In the genomic region with DNA sequence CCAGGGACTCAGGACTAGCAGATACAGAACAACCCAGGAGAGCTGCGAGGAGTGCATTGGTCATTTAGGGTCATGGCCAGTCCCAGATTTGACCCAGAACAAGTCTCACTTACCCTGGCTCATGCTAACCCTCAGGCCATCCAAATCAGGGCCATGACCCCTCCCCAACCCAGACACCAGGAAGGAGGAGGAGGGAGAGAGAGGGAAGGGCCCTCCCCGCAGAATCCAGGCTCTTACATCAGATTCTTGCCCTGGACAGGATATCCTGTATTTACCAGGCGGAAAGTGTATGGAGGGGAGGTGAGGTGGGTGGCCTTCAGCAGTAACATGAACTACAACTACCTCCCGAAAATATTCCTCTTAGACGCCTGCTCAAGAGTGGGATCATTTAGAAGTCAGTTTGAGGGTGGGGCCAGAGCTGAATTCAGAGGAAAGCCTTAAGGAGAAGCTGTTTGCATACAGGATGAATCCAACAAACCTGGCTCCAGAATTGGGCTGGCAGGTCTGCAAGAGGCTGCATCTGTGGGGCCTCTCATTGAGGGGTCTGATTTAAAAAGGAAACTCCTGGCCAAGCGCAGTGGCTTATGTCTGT, we compare ENCODE assay signal across 10 cellular contexts. TPM values are rescaled to one million over a fixed set of nuclear protein-coding genes. Genes with fewer than 3 reads are reported as not detected.
A peak's percentile ranks its signal among the peaks of the same experiment; 100 is the strongest.
DNase-seq lines count a peak whose midpoint lies in the region; ATAC-seq, FAIRE-seq and TF ChIP-seq lines count a peak whose summit lies in the region.
"Had no signal": no experiment of that assay in that cellular context is flagged by ENCODE, and none has a peak within 500 bp of the region (broad histone marks: within the 10 kb centered on the region; RNA-seq: fewer than 3 reads in every experiment).

No MANE protein-coding gene starts in this region.

- TF ChIP-seq POLR2A in HepG2 (IDR thresholded peaks at IDR 0.05; ENCODE audit: insufficient read depth in 1 of 2, low read depth in 2 of 2, low read length in 2 of 2) (no peak), tibial nerve (IDR thresholded peaks at IDR 0.05) (no peak)

- 76% methylated on average over 6 of the region's 6 CpGs for WGBS in HepG2 (ENCODE audit: low lambda C conversion rate)
- WGBS in tibial nerve, 2 donors = 48 to 49% methylated on average over 6 of the region's 6 CpGs

- H3K36me3 ChIP-seq in HepG2 (replicated peaks in 1 of 2; ENCODE audit: control insufficient read depth in 1 of 2, insufficient read depth in 2 of 2, low read length in 2 of 2) = peaks cover 19 to 46% of the 10 kb centered on the region in 2 experiments
- H3K36me3 ChIP-seq in tibial nerve = peaks cover 0 to 34% (median 0%) of the 10 kb centered on the region in 3 donors

- H3K27me3 Mint-ChIP-seq in activated T-cell treated with anti-CD3 and anti-CD28 coated beads, Interleukin-2, amount 50 U/mL, for 72 hours (ENCODE audit: low read depth) = peaks cover under 1% of the 10 kb centered on the region

- H3K4me2 ChIP-seq in HepG2 (ENCODE audit: low read depth, low read length) = peak overlapping the region; percentile 80

- DNase-seq in activated T-cell treated with anti-CD3 and anti-CD28 coated beads, Interleukin-2, amount 50 U/mL, for 72 hours = no peak
- DNase-seq in activated T-cell treated with anti-CD3 and anti-CD28 coated beads, Interleukin-2, amount 50 U/mL, for 48 hours = no peak
- DNase-seq in amniotic epithelial cell (ENCODE audit: low read depth) = peak; percentile 41
- no peak for DNase-seq in HepG2 (ENCODE audit: low spot score)
- no peak for DNase-seq in tibial nerve (ENCODE audit: low spot score in 2 of 2)
- no peak for DNase-seq in G401 (ENCODE audit: low spot score)
- DNase-seq in stimulated activated naive CD4-positive, alpha-beta T cell treated with Interleukin-2 at 50 U/mL for 16 hours (lab: John Stamatoyannopoulos, UW) = no peak
- DNase-seq in activated CD8-positive, alpha-beta memory T cell treated with anti-CD3 and anti-CD28 coated beads, Interleukin-2, amount 50 U/mL, for 48 hours = no peak

- no peaks in the 10 kb centered on the region; a peak in 1 of 5 replicates for H3K27me3 ChIP-seq in HepG2 (ENCODE audit: control insufficient read depth in 1 of 2, insufficient read depth in 2 of 2, low read length in 2 of 2)
- H3K27me3 ChIP-seq in tibial nerve = no peaks in the 10 kb centered on the region

- no peak for ATAC-seq in activated T-cell treated with anti-CD3 and anti-CD28 coated beads, Interleukin-2, amount 50 U/mL, for 72 hours (replicated peaks in 1 of 2)
- ATAC-seq in HepG2 = no peak

- peaks cover 53% of the 10 kb centered on the region for H3K4me1 ChIP-seq in HepG2 (ENCODE audit: insufficient read depth, low read length)
- peaks cover 0 to 70% (median 38%) of the 10 kb centered on the region in 4 donors for H3K4me1 ChIP-seq in tibial nerve

- TF ChIP-seq CTCF in HepG2 (CRISPR knock-in tag; IDR thresholded peaks at IDR 0.05) (no peak), tibial nerve (IDR thresholded peaks at IDR 0.05) (no peak)

- no peak overlapping the region for H3K27ac Mint-ChIP-seq in activated T-cell treated with anti-CD3 and anti-CD28 coated beads, Interleukin-2, amount 50 U/mL, for 72 hours

- no peaks in the 10 kb centered on the region for H3K9me3 Mint-ChIP-seq in activated T-cell treated with anti-CD3 and anti-CD28 coated beads, Interleukin-2, amount 50 U/mL, for 72 hours

- peaks cover 26% of the 10 kb centered on the region for H3K79me2 ChIP-seq in HepG2 (ENCODE audit: insufficient read depth, low read length)

- peaks cover 15% of the 10 kb centered on the region for H3K4me1 Mint-ChIP-seq in activated T-cell treated with anti-CD3 and anti-CD28 coated beads, Interleukin-2, amount 50 U/mL, for 72 hours (ENCODE audit: low read depth)

- peak overlapping the region; percentile 39 for H3K27ac ChIP-seq in HepG2 (ENCODE audit: extremely low read length, insufficient read depth, low read length)
- peak overlapping the region; percentile 43 to 97 (median 92) for H3K27ac ChIP-seq in tibial nerve

- H3K9ac ChIP-seq in HepG2 (ENCODE audit: insufficient read depth, low read depth, low read length) = peak overlapping the region; percentile 39

- peak; percentile 50 for FAIRE-seq in HepG2 (lab: Jason Lieb, UNC)
- FAIRE-seq: endometrium had no signal

- CTCF ChIA-PET in HepG2 (lab: Yijun Ruan, JAX; ENCODE audit: low intra/inter-chr PET ratio, low total read pairs) = no interaction called here

- H3K36me3 Mint-ChIP-seq in activated T-cell treated with anti-CD3 and anti-CD28 coated beads, Interleukin-2, amount 50 U/mL, for 72 hours (ENCODE audit: insufficient read depth in 2 of 2) = no peaks in the 10 kb centered on the region

- peak overlapping the region in 2 of 3 experiments; percentile 4 to 100; a peak in 2 of 6 replicates for H3K4me3 ChIP-seq in HepG2 (replicated peaks in 1 of 3; ENCODE audit: insufficient read depth in 1 of 3, low read depth in 2 of 3, low read length in 3 of 3)
- peak overlapping the region in 2 of 4 donors; percentile 68 to 98 for H3K4me3 ChIP-seq in tibial nerve

- H4K20me1 ChIP-seq in HepG2 (ENCODE audit: insufficient read depth, low read length) = no peaks in the 10 kb centered on the region

- no peak overlapping the region for H2AFZ ChIP-seq in HepG2 (ENCODE audit: low read length)

- POLR2A ChIA-PET in HepG2 (lab: Yijun Ruan, JAX) = interaction anchor here (0.7 to 4.5 kb wide), 4 partner anchors 9 to 152 kb away, joined by 5 to 55 read pairs (median 12); a partner anchor contains a TSS

- peak overlapping the region; percentile 92 to 93 for H3K4me3 Mint-ChIP-seq in activated T-cell treated with anti-CD3 and anti-CD28 coated beads, Interleukin-2, amount 50 U/mL, for 72 hours

- BruUV-seq in HepG2 (replicated peaks; lab: Mats Ljungman, UMichigan) = no TSS peak

- TF ChIP-seq EP300 in HepG2 (IDR thresholded peaks at IDR 0.05; ENCODE audit: low read depth in 2 of 2, low read length in 2 of 2) (no peak), HepG2 (CRISPR knock-in tag; IDR thresholded peaks at IDR 0.05; ENCODE audit: borderline replicate concordance) (no peak), tibial nerve (IDR thresholded peaks at IDR 0.05) (peak in 1 of 2 donors; percentile 16)

- in situ Hi-C loops in HepG2 (cut with HindIII; ENCODE audit: extremely low pct_ligation_motif_present, low pct_unique_long_range_greater_than_20kb) (no loop called here), G401 (cut with HindIII; ENCODE audit: low sequenced_read_pairs) (no loop called here)

- intact Hi-C loops in HepG2 (cut with micrococcal nuclease; ENCODE audit: unreplicated experiment) = loop anchor here (5.0 kb wide), 2 partner anchors 192 to 312 kb away; a partner anchor contains a TSS

- TF ChIP-seq RAD21 in HepG2 (CRISPR knock-in tag; IDR thresholded peaks at IDR 0.05) = no peak

- H3K9me3 ChIP-seq in HepG2 (ENCODE audit: low read length) (no peaks in the 10 kb centered on the region), tibial nerve (no peaks in the 10 kb centered on the region)
- H3K9me3 ChIP-seq: HAP-1 had no signal

RNA-seq across cellular contexts. Expression of a gene that starts 2.1 kb away (rescaled TPM):
- 10 to 100 TPM; 13.2 to 23.2 TPM for total RNA-seq in activated T-cell treated with anti-CD3 and anti-CD28 coated beads, Interleukin-2, amount 50 U/mL, for 72 hours
- total RNA-seq in HepG2 (2016; rRNA removed; fragmentation: Illumina TruSeq; extraction: Trizol) = 143 TPM in 2 replicates
- total RNA-seq in HepG2 (2016; cell fraction: cytosol; rRNA removed; fragmentation: Illumina TruSeq; extraction: Trizol; ENCODE audit: low read depth) = 24.4 TPM in 2 replicates
- total RNA-seq in HepG2 (2016; cell fraction: insoluble cytoplasmic fraction; rRNA removed; fragmentation: Illumina TruSeq; extraction: Trizol) = 138 and 149 TPM in 2 replicates
- 70.2 and 74.6 TPM in 2 replicates for total RNA-seq in HepG2 (2016; cell fraction: membrane; rRNA removed; fragmentation: Illumina TruSeq; extraction: Trizol)
- 56.8 and 74.7 TPM in 2 replicates for total RNA-seq in HepG2 (2016; cell fraction: nucleus; rRNA removed; fragmentation: Illumina TruSeq; extraction: Trizol)
- 197 and 205 TPM in 2 replicates for polyA plus RNA-seq in HepG2 (2011; rRNA removed)
- 221 and 226 TPM in 2 replicates for polyA plus RNA-seq in HepG2 (2011; cell fraction: cytosol; rRNA removed)
- 88.7 and 112 TPM in 2 replicates for polyA plus RNA-seq in HepG2 (2011; cell fraction: nucleus; rRNA removed)
- 197 and 317 TPM in 2 replicates for polyA plus RNA-seq in HepG2 (2012)
- 29.4 and 32.0 TPM in 2 replicates for polyA plus RNA-seq in HepG2 (2016; cell fraction: cytosol; fragmentation: Illumina TruSeq; extraction: Trizol; ENCODE audit: low read depth)
- 166 and 198 TPM in 2 replicates for polyA plus RNA-seq in HepG2 (2016; cell fraction: insoluble cytoplasmic fraction; fragmentation: Illumina TruSeq; extraction: Trizol; ENCODE audit: low read depth)
- 66.7 and 68.9 TPM in 2 replicates for polyA plus RNA-seq in HepG2 (2016; cell fraction: membrane; fragmentation: Illumina TruSeq; extraction: Trizol; ENCODE audit: low read depth)
- polyA plus RNA-seq in HepG2 (2016; cell fraction: nucleus; fragmentation: Illumina TruSeq; extraction: Trizol; ENCODE audit: insufficient read depth, low read depth) = 103 and 122 TPM in 2 replicates
- 175 and 518 TPM in 2 replicates for polyA minus RNA-seq in HepG2 (2011; rRNA and poly(A)+ RNA removed; ENCODE audit: low replicate concordance)
- 239 and 287 TPM in 2 replicates for polyA minus RNA-seq in HepG2 (2011; cell fraction: cytosol; rRNA and poly(A)+ RNA removed)
- polyA minus RNA-seq in HepG2 (2011; cell fraction: nucleus; rRNA and poly(A)+ RNA removed) = 56.7 and 73.2 TPM in 2 replicates
- total RNA-seq in tibial nerve = 100 to 1,000 TPM; 203 to 246 (median 228) TPM
- 307 and 355 TPM in 2 replicates for total RNA-seq in G401 (2014; rRNA removed; shearing (Covaris generic))

RNA-seq across cellular contexts. Expression of a gene that starts 4.9 kb away (rescaled TPM):
- not detected for total RNA-seq in activated T-cell treated with anti-CD3 and anti-CD28 coated beads, Interleukin-2, amount 50 U/mL, for 72 hours
- total RNA-seq in HepG2 (2016; rRNA removed; fragmentation: Illumina TruSeq; extraction: Trizol) (0.11 TPM in 2 replicates), tibial nerve (1 to 10 TPM in 3 of 4 donors, under 1 TPM in 1; 0.59 to 2.6 (median 1.9) TPM)
- 0.09 and 0.20 TPM in 2 replicates for total RNA-seq in HepG2 (2016; cell fraction: cytosol; rRNA removed; fragmentation: Illumina TruSeq; extraction: Trizol; ENCODE audit: low read depth)
- 0.04 and 0.16 TPM in 2 replicates for total RNA-seq in HepG2 (2016; cell fraction: insoluble cytoplasmic fraction; rRNA removed; fragmentation: Illumina TruSeq; extraction: Trizol)
- 0.14 and 0.19 TPM in 2 replicates for total RNA-seq in HepG2 (2016; cell fraction: membrane; rRNA removed; fragmentation: Illumina TruSeq; extraction: Trizol)
- not detected in 2 replicates for total RNA-seq in HepG2 (2016; cell fraction: nucleus; rRNA removed; fragmentation: Illumina TruSeq; extraction: Trizol)
- 0.04 and 0.05 TPM in 2 replicates for polyA plus RNA-seq in HepG2 (2011; rRNA removed)
- polyA plus RNA-seq in HepG2 (2011; cell fraction: cytosol; rRNA removed) = 0.01 and 0.06 TPM in 2 replicates
- polyA plus RNA-seq in HepG2 (2011; cell fraction: nucleus; rRNA removed) = 0.05 and 0.11 TPM in 2 replicates
- not detected in 2 replicates for polyA plus RNA-seq in HepG2 (2012)
- 0.20 and 0.24 TPM in 2 replicates for polyA plus RNA-seq in HepG2 (2016; cell fraction: cytosol; fragmentation: Illumina TruSeq; extraction: Trizol; ENCODE audit: low read depth)
- 0.10 and 0.17 TPM in 2 replicates for polyA plus RNA-seq in HepG2 (2016; cell fraction: insoluble cytoplasmic fraction; fragmentation: Illumina TruSeq; extraction: Trizol; ENCODE audit: low read depth)
- 0.16 and 0.21 TPM in 2 replicates for polyA plus RNA-seq in HepG2 (2016; cell fraction: membrane; fragmentation: Illumina TruSeq; extraction: Trizol; ENCODE audit: low read depth)
- polyA plus RNA-seq in HepG2 (2016; cell fraction: nucleus; fragmentation: Illumina TruSeq; extraction: Trizol; ENCODE audit: insufficient read depth, low read depth) = 0.11 TPM in 2 replicates
- 0.04 and 0.05 TPM in 2 replicates for polyA minus RNA-seq in HepG2 (2011; rRNA and poly(A)+ RNA removed; ENCODE audit: low replicate concordance)
- polyA minus RNA-seq in HepG2 (2011; cell fraction: cytosol; rRNA and poly(A)+ RNA removed) = not detected in 2 replicates
- polyA minus RNA-seq in HepG2 (2011; cell fraction: nucleus; rRNA and poly(A)+ RNA removed) = not detected in 2 replicates
- total RNA-seq in G401 (2014; rRNA removed; shearing (Covaris generic)) = 10.4 and 10.9 TPM in 2 replicates

RNA-seq across cellular contexts. Expression of a gene that starts 13.5 kb away (rescaled TPM):
- total RNA-seq in activated T-cell treated with anti-CD3 and anti-CD28 coated beads, Interleukin-2, amount 50 U/mL, for 72 hours = 10 to 100 TPM; 28.3 to 63.3 TPM
- total RNA-seq in HepG2 (2016; rRNA removed; fragmentation: Illumina TruSeq; extraction: Trizol) = 38.1 and 40.2 TPM in 2 replicates
- total RNA-seq in HepG2 (2016; cell fraction: cytosol; rRNA removed; fragmentation: Illumina TruSeq; extraction: Trizol; ENCODE audit: low read depth) = 15.0 and 17.1 TPM in 2 replicates
- total RNA-seq in HepG2 (2016; cell fraction: insoluble cytoplasmic fraction; rRNA removed; fragmentation: Illumina TruSeq; extraction: Trizol) = 40.0 and 42.7 TPM in 2 replicates
- total RNA-seq in HepG2 (2016; cell fraction: membrane; rRNA removed; fragmentation: Illumina TruSeq; extraction: Trizol) = 17.3 and 20.7 TPM in 2 replicates
- total RNA-seq in HepG2 (2016; cell fraction: nucleus; rRNA removed; fragmentation: Illumina TruSeq; extraction: Trizol) = 20.1 and 24.5 TPM in 2 replicates
- 28.9 and 33.5 TPM in 2 replicates for polyA plus RNA-seq in HepG2 (2011; rRNA removed)
- 41.0 and 41.7 TPM in 2 replicates for polyA plus RNA-seq in HepG2 (2011; cell fraction: cytosol; rRNA removed)
- polyA plus RNA-seq in HepG2 (2011; cell fraction: nucleus; rRNA removed) = 39.4 and 53.8 TPM in 2 replicates
- polyA plus RNA-seq in HepG2 (2012) = 15.3 and 21.4 TPM in 2 replicates
- polyA plus RNA-seq in HepG2 (2016; cell fraction: cytosol; fragmentation: Illumina TruSeq; extraction: Trizol; ENCODE audit: low read depth) = 8.4 and 11.2 TPM in 2 replicates
- 41.9 and 42.2 TPM in 2 replicates for polyA plus RNA-seq in HepG2 (2016; cell fraction: insoluble cytoplasmic fraction; fragmentation: Illumina TruSeq; extraction: Trizol; ENCODE audit: low read depth)
- polyA plus RNA-seq in HepG2 (2016; cell fraction: membrane; fragmentation: Illumina TruSeq; extraction: Trizol; ENCODE audit: low read depth) = 15.1 and 18.7 TPM in 2 replicates
- 35.2 and 38.8 TPM in 2 replicates for polyA plus RNA-seq in HepG2 (2016; cell fraction: nucleus; fragmentation: Illumina TruSeq; extraction: Trizol; ENCODE audit: insufficient read depth, low read depth)
- 35.6 and 37.0 TPM in 2 replicates for polyA minus RNA-seq in HepG2 (2011; rRNA and poly(A)+ RNA removed; ENCODE audit: low replicate concordance)
- polyA minus RNA-seq in HepG2 (2011; cell fraction: cytosol; rRNA and poly(A)+ RNA removed) = 6.3 and 8.2 TPM in 2 replicates
- 12.6 and 20.0 TPM in 2 replicates for polyA minus RNA-seq in HepG2 (2011; cell fraction: nucleus; rRNA and poly(A)+ RNA removed)
- 10 to 100 TPM; 36.1 to 59.0 (median 37.9) TPM for total RNA-seq in tibial nerve
- 34.8 and 41.6 TPM in 2 replicates for total RNA-seq in G401 (2014; rRNA removed; shearing (Covaris generic))

RNA-seq across cellular contexts. Expression of a gene that starts 21.9 kb away (rescaled TPM):
- 1,000 to 10,000 TPM; 1,142 to 1,191 TPM for total RNA-seq in activated T-cell treated with anti-CD3 and anti-CD28 coated beads, Interleukin-2, amount 50 U/mL, for 72 hours
- total RNA-seq in HepG2 (2016; rRNA removed; fragmentation: Illumina TruSeq; extraction: Trizol) (1,585 and 1,854 TPM in 2 replicates), tibial nerve (1,000 to 10,000 TPM in 1 of 4 donors, 100 to 1,000 TPM in 3; 500 to 1,072 (median 818) TPM)
- total RNA-seq in HepG2 (2016; cell fraction: cytosol; rRNA removed; fragmentation: Illumina TruSeq; extraction: Trizol; ENCODE audit: low read depth) = 2,474 and 2,700 TPM in 2 replicates
- 1,612 and 2,027 TPM in 2 replicates for total RNA-seq in HepG2 (2016; cell fraction: insoluble cytoplasmic fraction; rRNA removed; fragmentation: Illumina TruSeq; extraction: Trizol)
- total RNA-seq in HepG2 (2016; cell fraction: membrane; rRNA removed; fragmentation: Illumina TruSeq; extraction: Trizol) = 3,431 and 3,586 TPM in 2 replicates
- 594 and 641 TPM in 2 replicates for total RNA-seq in HepG2 (2016; cell fraction: nucleus; rRNA removed; fragmentation: Illumina TruSeq; extraction: Trizol)
- polyA plus RNA-seq in HepG2 (2011; rRNA removed) = 5,537 and 5,840 TPM in 2 replicates
- polyA plus RNA-seq in HepG2 (2011; cell fraction: cytosol; rRNA removed) = 5,862 and 7,129 TPM in 2 replicates
- 1,636 and 1,825 TPM in 2 replicates for polyA plus RNA-seq in HepG2 (2011; cell fraction: nucleus; rRNA removed)
- 3,706 and 5,933 TPM in 2 replicates for polyA plus RNA-seq in HepG2 (2012)
- polyA plus RNA-seq in HepG2 (2016; cell fraction: cytosol; fragmentation: Illumina TruSeq; extraction: Trizol; ENCODE audit: low read depth) = 4,996 and 5,283 TPM in 2 replicates
- 3,163 and 3,539 TPM in 2 replicates for polyA plus RNA-seq in HepG2 (2016; cell fraction: insoluble cytoplasmic fraction; fragmentation: Illumina TruSeq; extraction: Trizol; ENCODE audit: low read depth)
- 5,583 and 6,010 TPM in 2 replicates for polyA plus RNA-seq in HepG2 (2016; cell fraction: membrane; fragmentation: Illumina TruSeq; extraction: Trizol; ENCODE audit: low read depth)
- 1,621 and 1,722 TPM in 2 replicates for polyA plus RNA-seq in HepG2 (2016; cell fraction: nucleus; fragmentation: Illumina TruSeq; extraction: Trizol; ENCODE audit: insufficient read depth, low read depth)
- polyA minus RNA-seq in HepG2 (2011; rRNA and poly(A)+ RNA removed; ENCODE audit: low replicate concordance) = 2,855 and 3,130 TPM in 2 replicates
- polyA minus RNA-seq in HepG2 (2011; cell fraction: cytosol; rRNA and poly(A)+ RNA removed) = 813 and 904 TPM in 2 replicates
- polyA minus RNA-seq in HepG2 (2011; cell fraction: nucleus; rRNA and poly(A)+ RNA removed) = 526 and 829 TPM in 2 replicates
- 1,864 and 2,481 TPM in 2 replicates for total RNA-seq in G401 (2014; rRNA removed; shearing (Covaris generic))

RNA-seq across cellular contexts. Expression of a gene that starts 39.8 kb away (rescaled TPM):
- total RNA-seq in activated T-cell treated with anti-CD3 and anti-CD28 coated beads, Interleukin-2, amount 50 U/mL, for 72 hours = 10 to 100 TPM in 1 of 2 donors, 1 to 10 TPM in 1; 10.0 to 11.5 TPM
- 9.4 and 10.3 TPM in 2 replicates for total RNA-seq in HepG2 (2016; rRNA removed; fragmentation: Illumina TruSeq; extraction: Trizol)
- 0.91 and 1.2 TPM in 2 replicates for total RNA-seq in HepG2 (2016; cell fraction: cytosol; rRNA removed; fragmentation: Illumina TruSeq; extraction: Trizol; ENCODE audit: low read depth)
- 8.5 and 10.4 TPM in 2 replicates for total RNA-seq in HepG2 (2016; cell fraction: insoluble cytoplasmic fraction; rRNA removed; fragmentation: Illumina TruSeq; extraction: Trizol)
- total RNA-seq in HepG2 (2016; cell fraction: membrane; rRNA removed; fragmentation: Illumina TruSeq; extraction: Trizol) = 4.6 and 5.0 TPM in 2 replicates
- 8.3 and 10.3 TPM in 2 replicates for total RNA-seq in HepG2 (2016; cell fraction: nucleus; rRNA removed; fragmentation: Illumina TruSeq; extraction: Trizol)
- polyA plus RNA-seq in HepG2 (2011; rRNA removed) = 11.4 and 14.0 TPM in 2 replicates
- 5.1 and 5.2 TPM in 2 replicates for polyA plus RNA-seq in HepG2 (2011; cell fraction: cytosol; rRNA removed)
- polyA plus RNA-seq in HepG2 (2011; cell fraction: nucleus; rRNA removed) = 16.7 and 21.1 TPM in 2 replicates
- 6.6 and 10.4 TPM in 2 replicates for polyA plus RNA-seq in HepG2 (2012)
- polyA plus RNA-seq in HepG2 (2016; cell fraction: cytosol; fragmentation: Illumina TruSeq; extraction: Trizol; ENCODE audit: low read depth) = 0.78 and 0.85 TPM in 2 replicates
- polyA plus RNA-seq in HepG2 (2016; cell fraction: insoluble cytoplasmic fraction; fragmentation: Illumina TruSeq; extraction: Trizol; ENCODE audit: low read depth) = 7.7 and 8.6 TPM in 2 replicates
- 2.0 and 2.1 TPM in 2 replicates for polyA plus RNA-seq in HepG2 (2016; cell fraction: membrane; fragmentation: Illumina TruSeq; extraction: Trizol; ENCODE audit: low read depth)
- 11.4 and 11.5 TPM in 2 replicates for polyA plus RNA-seq in HepG2 (2016; cell fraction: nucleus; fragmentation: Illumina TruSeq; extraction: Trizol; ENCODE audit: insufficient read depth, low read depth)
- polyA minus RNA-seq in HepG2 (2011; rRNA and poly(A)+ RNA removed; ENCODE audit: low replicate concordance) = 23.4 and 27.0 TPM in 2 replicates
- polyA minus RNA-seq in HepG2 (2011; cell fraction: cytosol; rRNA and poly(A)+ RNA removed) = 5.7 and 6.1 TPM in 2 replicates
- polyA minus RNA-seq in HepG2 (2011; cell fraction: nucleus; rRNA and poly(A)+ RNA removed) = 17.3 and 20.8 TPM in 2 replicates
- 10 to 100 TPM; 10.7 to 15.6 (median 12.9) TPM for total RNA-seq in tibial nerve
- total RNA-seq in G401 (2014; rRNA removed; shearing (Covaris generic)) = 7.2 and 9.5 TPM in 2 replicates
